In genomic region chr4:177681902-177682301, GRCh38 we compare ENCODE assay signal across 21 cellular contexts.
A peak's percentile ranks its signal among the peaks of the same experiment; 100 is the strongest.
DNase-seq lines count a peak whose midpoint lies in the region; ATAC-seq, FAIRE-seq and TF ChIP-seq lines count a peak whose summit lies in the region.
"Had no signal": no experiment of that assay in that cellular context is flagged by ENCODE, and none has a peak within 500 bp of the region (broad histone marks: within the 10 kb centered on the region; RNA-seq: fewer than 3 reads in every experiment).

No MANE protein-coding gene starts in this region.

- no peak for FAIRE-seq in bronchial epithelial cell (lab: Jason Lieb, UNC)
- FAIRE-seq: G401.6, GM12891, GM19239, H54, K562 had no signal

- no peaks in the 10 kb centered on the region for H3K27me3 Mint-ChIP-seq in activated CD4-positive, alpha-beta memory T cell treated with anti-CD3 and anti-CD28 coated beads, Interleukin-2, amount 10 ng/mL, durations not matched to agents 7 days and 5 days
- H3K27me3 Mint-ChIP-seq: B cell had no signal

- POLR2A ChIA-PET in activated CD4-positive, alpha-beta memory T cell treated with anti-CD3 and anti-CD28 coated beads, Interleukin-2, amount 10 ng/mL, durations not matched to agents 7 days and 5 days (lab: Charles Lee): no interaction called here

- no peak overlapping the region for H3K4me3 ChIP-seq in bronchial epithelial cell (ENCODE audit: low read depth, low read length)
- H3K4me3 ChIP-seq: BLaER1 treated with 17β-estradiol and CSF1 and Interleukin-3, amounts not matched to agents 10 nM and 100 nM; GM23338; K562 had no signal

- ATAC-seq in HG02759 (IDR thresholded peaks at IDR 0.05; ENCODE audit: unreplicated experiment): no peak
- ATAC-seq: CD8-positive, alpha-beta T cell; GM23338; K562 had no signal

- CTCF ChIA-PET in activated CD4-positive, alpha-beta memory T cell treated with anti-CD3 and anti-CD28 coated beads, Interleukin-2, amount 10 ng/mL, durations not matched to agents 7 days and 5 days (lab: Charles Lee): no interaction called here

- H3K9me3 Mint-ChIP-seq in activated CD4-positive, alpha-beta memory T cell treated with anti-CD3 and anti-CD28 coated beads, Interleukin-2, amount 10 ng/mL, durations not matched to agents 7 days and 5 days: no peaks in the 10 kb centered on the region
- H3K9me3 Mint-ChIP-seq: CD8-positive, alpha-beta T cell; GM23338 had no signal

- H3K27ac Mint-ChIP-seq in activated CD4-positive, alpha-beta memory T cell treated with anti-CD3 and anti-CD28 coated beads, Interleukin-2, amount 10 ng/mL, durations not matched to agents 7 days and 5 days: no peak overlapping the region
- H3K27ac Mint-ChIP-seq: B cell; CD8-positive, alpha-beta T cell; GM23338 had no signal

- DNase-seq in ELR (ENCODE audit: low read depth) (peak; percentile 50), M059J (ENCODE audit: low read depth) (peak; percentile 4), bronchial epithelial cell (ENCODE audit: low read depth) (peak; percentile 17), glomerular visceral epithelial cell (ENCODE audit: extremely low spot score) (peak; percentile 3), DMS53 treated with DMSO at 0.1 percent for 48 hours (lab: John Stamatoyannopoulos, UW; ENCODE audit: unreplicated experiment) (no peak)
- no peak for DNase-seq in activated CD4-positive, alpha-beta memory T cell treated with anti-CD3 and anti-CD28 coated beads, Interleukin-2, amount 10 ng/mL, durations not matched to agents 7 days and 5 days
- DNase-seq: 8988T; Calu3; CD8-positive, alpha-beta T cell; DND-41; EL; HCEC 1CT had no signal

- no peak overlapping the region for H3K4me3 Mint-ChIP-seq in activated CD4-positive, alpha-beta memory T cell treated with anti-CD3 and anti-CD28 coated beads, Interleukin-2, amount 10 ng/mL, durations not matched to agents 7 days and 5 days
- H3K4me3 Mint-ChIP-seq: B cell; CD8-positive, alpha-beta T cell; GM23338 had no signal

- no peaks in the 10 kb centered on the region for H3K36me3 Mint-ChIP-seq in activated CD4-positive, alpha-beta memory T cell treated with anti-CD3 and anti-CD28 coated beads, Interleukin-2, amount 10 ng/mL, durations not matched to agents 7 days and 5 days (ENCODE audit: low read depth)
- H3K36me3 Mint-ChIP-seq: CD8-positive, alpha-beta T cell had no signal

- H3K36me3 ChIP-seq in bronchial epithelial cell (ENCODE audit: control insufficient read depth, insufficient read depth, low read length): no peaks in the 10 kb centered on the region
- H3K36me3 ChIP-seq: BLaER1 treated with 17β-estradiol and CSF1 and Interleukin-3, amounts not matched to agents 10 nM and 100 nM had no signal

- H3K4me1 Mint-ChIP-seq in activated CD4-positive, alpha-beta memory T cell treated with anti-CD3 and anti-CD28 coated beads, Interleukin-2, amount 10 ng/mL, durations not matched to agents 7 days and 5 days: peaks cover 2% of the 10 kb centered on the region
- H3K4me1 Mint-ChIP-seq: B cell, GM23338 had no signal

- no peak for TF ChIP-seq CTCF in bronchial epithelial cell (IDR thresholded peaks at IDR 0.05; ENCODE audit: insufficient read depth, low read length, severe bottlenecking)

- H3K27me3 ChIP-seq in bronchial epithelial cell (ENCODE audit: control insufficient read depth, insufficient read depth, low read length): no peaks in the 10 kb centered on the region
- H3K27me3 ChIP-seq: BLaER1 treated with 17β-estradiol and CSF1 and Interleukin-3, amounts not matched to agents 10 nM and 100 nM had no signal

Comparison
In these comparisons a context has a peak if more than half of its experiments do, and no peak if none do; other contexts are left out.
1. DNase-seq: peak in ELR (single experiment), M059J (single experiment), bronchial epithelial cell (single experiment) and glomerular visceral epithelial cell (single experiment); none in activated CD4-positive, alpha-beta memory T cell treated with anti-CD3 and anti-CD28 coated beads, Interleukin-2, amount 10 ng/mL, durations not matched to agents 7 days and 5 days (single experiment) and DMS53 treated with DMSO at 0.1 percent for 48 hours (single experiment).